In genomic region chr20:10708342-10709185, GRCh38 we compare ENCODE assay signal across 13 cellular contexts. TPM values are rescaled to one million over a fixed set of nuclear protein-coding genes. Genes with fewer than 3 reads are reported as not detected.
DNase-seq lines count a peak whose midpoint lies in the region; ATAC-seq and TF ChIP-seq lines count a peak whose summit lies in the region.
"Had no signal": no experiment of that assay in that cellular context is flagged by ENCODE, and none has a peak within 500 bp of the region (broad histone marks: within the 10 kb centered on the region; RNA-seq: fewer than 3 reads in every experiment).

No MANE protein-coding gene starts in this region.

- no peak overlapping the region for H3K4me3 ChIP-seq in fibroblast of mammary gland (ENCODE audit: control insufficient read depth, low read depth, low read length)
- H3K4me3 ChIP-seq in SJCRH30 = no peak overlapping the region
- H3K4me3 ChIP-seq: heart left ventricle had no signal

- H3K27me3 ChIP-seq in SJCRH30 = no peaks in the 10 kb centered on the region
- H3K27me3 ChIP-seq: heart left ventricle had no signal

- no peak overlapping the region for H3K27ac Mint-ChIP-seq in activated CD4-positive, alpha-beta T cell treated with anti-CD3 and anti-CD28 coated beads, Interleukin-2, amount 10 ng/mL, durations not matched to agents 24 days and 14 days
- H3K27ac Mint-ChIP-seq: stimulated activated naive B cell treated with anti-CD40 and anti-IgM and Interleukin-4, amounts not matched to agents 10 μg/mL and 1 μg/mL and 100 μg/mL, for 72 hours had no signal

- H3K9me3 Mint-ChIP-seq in activated CD4-positive, alpha-beta T cell treated with anti-CD3 and anti-CD28 coated beads, Interleukin-2, amount 10 ng/mL, durations not matched to agents 24 days and 14 days = no peaks in the 10 kb centered on the region

- H3K36me3 ChIP-seq in SJCRH30 = no peaks in the 10 kb centered on the region
- H3K36me3 ChIP-seq: heart left ventricle had no signal

- ATAC-seq in omental fat pad (ENCODE audit: low FRiP score) = peak; percentile 83
- ATAC-seq in GM18511 (IDR thresholded peaks at IDR 0.05; ENCODE audit: unreplicated experiment) = no peak
- ATAC-seq: heart left ventricle; stimulated activated naive B cell treated with anti-CD40 and anti-IgM and Interleukin-4, amounts not matched to agents 10 μg/mL and 1 μg/mL and 100 μg/mL, for 72 hours had no signal

- no peaks in the 10 kb centered on the region for H3K36me3 Mint-ChIP-seq in activated CD4-positive, alpha-beta T cell treated with anti-CD3 and anti-CD28 coated beads, Interleukin-2, amount 10 ng/mL, durations not matched to agents 24 days and 14 days (ENCODE audit: low read depth)

- intact Hi-C loops in activated CD4-positive, alpha-beta T cell treated with anti-CD3 and anti-CD28 coated beads, Interleukin-2, amount 10 ng/mL, durations not matched to agents 24 days and 14 days (cut with micrococcal nuclease) = no loop called here

- no peak overlapping the region for H3K4me3 Mint-ChIP-seq in activated CD4-positive, alpha-beta T cell treated with anti-CD3 and anti-CD28 coated beads, Interleukin-2, amount 10 ng/mL, durations not matched to agents 24 days and 14 days
- H3K4me3 Mint-ChIP-seq: stimulated activated naive B cell treated with anti-CD40 and anti-IgM and Interleukin-4, amounts not matched to agents 10 μg/mL and 1 μg/mL and 100 μg/mL, for 72 hours had no signal

- TF ChIP-seq CTCF in fibroblast of mammary gland (conservative IDR thresholded peaks at IDR 0.05; ENCODE audit: control insufficient read depth, insufficient read depth, low read depth, low read length) (no peak), omental fat pad (IDR thresholded peaks at IDR 0.05) (no peak)

- H3K27me3 Mint-ChIP-seq in activated CD4-positive, alpha-beta T cell treated with anti-CD3 and anti-CD28 coated beads, Interleukin-2, amount 10 ng/mL, durations not matched to agents 24 days and 14 days = no peaks in the 10 kb centered on the region

- H3K9me3 ChIP-seq in SJCRH30 (replicated peaks) = no peaks in the 10 kb centered on the region
- H3K9me3 ChIP-seq: heart left ventricle had no signal

- DNase-seq in Daoy (ENCODE audit: low read depth) (peak; percentile 38), SK-N-DZ (ENCODE audit: low spot score) (peak; percentile 12), fibroblast of mammary gland (ENCODE audit: low read depth) (peak; percentile 63), omental fat pad (ENCODE audit: low spot score) (no peak), SJCRH30 (no peak)
- no peak for DNase-seq in activated CD4-positive, alpha-beta T cell treated with anti-CD3 and anti-CD28 coated beads, Interleukin-2, amount 10 ng/mL, durations not matched to agents 24 days and 14 days
- DNase-seq in stimulated activated CD4-positive, alpha-beta T cell treated with anti-CD3 and anti-CD28 coated beads, Interleukin-4, amount 100 ng/mL, for 24 hours = no peak
- DNase-seq: activated T-cell treated with anti-CD3 and anti-CD28 coated beads, Interleukin-2, amount 50 U/mL, for 48 hours; central memory CD4-positive, alpha-beta T cell; heart left ventricle; NCI-H2081 treated with DMSO at 0.1 percent for 48 hours; stimulated activated naive B cell treated with anti-CD40 and anti-IgM and Interleukin-4, amounts not matched to agents 10 μg/mL and 1 μg/mL and 100 μg/mL, for 72 hours had no signal

- no peaks in the 10 kb centered on the region for H3K4me1 Mint-ChIP-seq in activated CD4-positive, alpha-beta T cell treated with anti-CD3 and anti-CD28 coated beads, Interleukin-2, amount 10 ng/mL, durations not matched to agents 24 days and 14 days
- H3K4me1 Mint-ChIP-seq: stimulated activated naive B cell treated with anti-CD40 and anti-IgM and Interleukin-4, amounts not matched to agents 10 μg/mL and 1 μg/mL and 100 μg/mL, for 72 hours had no signal

- no peak overlapping the region for H3K27ac ChIP-seq in SJCRH30
- H3K27ac ChIP-seq: heart left ventricle had no signal

- no peaks in the 10 kb centered on the region for H3K4me1 ChIP-seq in SJCRH30

RNA-seq across cellular contexts. Expression of gene JAG1, which starts 34.8 kb away (rescaled TPM):
- total RNA-seq in Daoy (2014; rRNA removed; shearing (Covaris generic)) = 61.3 and 62.5 TPM in 2 replicates
- 2.2 and 4.0 TPM in 2 replicates for polyA plus RNA-seq in SK-N-DZ (2014; cell fraction: cytosol; rRNA removed)
- 3.8 and 7.9 TPM in 2 replicates for polyA plus RNA-seq in SK-N-DZ (2014; cell fraction: nucleus; rRNA removed)
- 100 to 1,000 TPM in 1 of 4 donors, 10 to 100 TPM in 3; 64.2 to 153 (median 85.7) TPM for total RNA-seq in omental fat pad
- 1.1 and 1.3 TPM in 2 replicates for total RNA-seq in activated CD4-positive, alpha-beta T cell treated with anti-CD3 and anti-CD28 coated beads, Interleukin-2, amount 10 ng/mL, durations not matched to agents 24 days and 14 days
- 8.8 TPM in 2 replicates for total RNA-seq in SJCRH30 (2014; rRNA removed; shearing (Covaris generic))

Comparison
In these comparisons a context has a peak if more than half of its experiments do, and no peak if none do; other contexts are left out.
1. DNase-seq: peak in Daoy (single experiment), SK-N-DZ (single experiment) and fibroblast of mammary gland (single experiment); none in omental fat pad (single experiment), activated CD4-positive, alpha-beta T cell treated with anti-CD3 and anti-CD28 coated beads, Interleukin-2, amount 10 ng/mL, durations not matched to agents 24 days and 14 days (single experiment), stimulated activated CD4-positive, alpha-beta T cell treated with anti-CD3 and anti-CD28 coated beads, Interleukin-4, amount 100 ng/mL, for 24 hours (single experiment) and SJCRH30 (0 of 2).